10 cellular contexts compared by ENCODE assay signal in the genomic region with DNA sequence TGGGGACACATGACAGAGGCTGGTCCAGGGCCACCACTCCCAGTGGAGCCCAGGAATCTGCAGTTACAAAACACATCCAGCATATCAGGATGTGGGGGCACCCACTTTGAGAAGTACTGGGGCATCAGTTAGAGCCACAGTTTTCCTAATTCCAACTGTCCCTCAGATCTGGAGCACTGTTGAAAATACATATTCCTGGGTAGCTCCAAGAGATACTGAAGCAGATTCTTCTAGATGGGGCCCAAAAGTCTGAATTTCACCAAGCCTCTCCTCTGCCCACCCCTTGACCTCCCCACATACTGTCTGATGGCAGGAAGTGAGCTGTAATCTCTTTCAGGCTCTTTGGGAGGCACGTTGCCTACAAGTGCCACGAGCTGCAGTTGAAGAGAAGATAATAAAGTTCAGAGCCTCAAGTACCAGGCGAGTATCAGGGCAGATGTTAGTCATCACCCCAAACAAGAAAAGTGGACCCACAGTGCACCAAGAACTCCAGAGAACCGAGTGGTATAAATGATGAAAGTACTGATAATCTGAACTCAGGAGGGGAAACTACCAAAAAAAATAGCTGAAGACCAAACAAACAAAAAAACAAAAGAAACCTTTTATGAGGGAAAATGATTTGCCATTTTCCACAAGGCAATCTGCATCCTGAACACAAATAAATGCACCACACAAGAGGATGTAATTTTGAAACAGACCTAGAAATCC.
DNase-seq lines count a peak whose midpoint lies in the region; ATAC-seq, FAIRE-seq and TF ChIP-seq lines count a peak whose summit lies in the region.
"Had no signal": no experiment of that assay in that cellular context is flagged by ENCODE, and none has a peak within 500 bp of the region (broad histone marks: within the 10 kb centered on the region; RNA-seq: fewer than 3 reads in every experiment).

No MANE protein-coding gene starts in this region.

- POLR2A ChIA-PET in K562 (lab: Yijun Ruan, JAX), result no interaction called here

- H3K4me1 ChIP-seq in K562 (replicated peaks in 1 of 2; ENCODE audit: control insufficient read depth in 2 of 2, insufficient read depth in 2 of 2, low read length in 2 of 2), result peaks cover 0 to 10% of the 10 kb centered on the region in 2 experiments; a peak in 3 of 5 replicates

- no peaks in the 10 kb centered on the region for H3K9me1 ChIP-seq in K562 (ENCODE audit: control insufficient read depth, insufficient read depth, low read length)

- no peak for TF ChIP-seq RAD21 in K562 (CRISPR knock-in tag; conservative IDR thresholded peaks at IDR 0.05 in 1 of 2, IDR thresholded peaks at IDR 0.05 in 1 of 2)

- no peaks in the 10 kb centered on the region for H3K36me3 ChIP-seq in K562 (ENCODE audit: control insufficient read depth, insufficient read depth, low read length)

- intact Hi-C loops in K562 (cut with micrococcal nuclease) (no loop called here), dorsolateral prefrontal cortex (cut with DNase I) (no loop called here)

- DNase-seq in Daoy (ENCODE audit: low read depth) (peak; percentile 28), K562 (ENCODE audit: extremely low read depth in 1 of 4, low spot score in 3 of 4) (peak in 1 of 4 experiments; percentile 22), NCI-H2196 (lab: John Stamatoyannopoulos, UW; ENCODE audit: unreplicated experiment) (no peak), GM10266 (ENCODE audit: extremely low spot score) (no peak), dorsolateral prefrontal cortex (no peak)
- DNase-seq: NCI-H1694 treated with DMSO at 0.1 percent for 48 hours, right cardiac atrium had no signal

- in situ Hi-C loops in K562 (cut with MboI), result no loop called here

- CTCF ChIA-PET in K562 (lab: Yijun Ruan, JAX; ENCODE audit: low intra/inter-chr PET ratio), result no interaction called here

- TF ChIP-seq POLR2A in K562 (conservative IDR thresholded peaks at IDR 0.05), result no peak

- 2% methylated on average over 4 of the region's 4 CpGs for WGBS in K562 (ENCODE audit: insufficient coverage, low coverage, missing lambda C conversion rate)

- no peak for TF ChIP-seq EP300 in K562 (IDR thresholded peaks at IDR 0.05; ENCODE audit: low read length)

- no peaks in the 10 kb centered on the region for H3K9me3 ChIP-seq in K562 (replicated peaks; ENCODE audit: control insufficient read depth, insufficient read depth, low read depth, low read length)

- H3K79me2 ChIP-seq in K562 (ENCODE audit: control insufficient read depth, insufficient read depth, low read length), result peaks cover 8% of the 10 kb centered on the region

- H3K4me3 ChIP-seq in K562 (no peak overlapping the region), dorsolateral prefrontal cortex (peak overlapping the region in 20 of 59 donors; percentile 2 to 37 (median 16))

- H3K27me3 ChIP-seq in K562 (ENCODE audit: control insufficient read depth in 2 of 2, insufficient read depth in 2 of 2, low read length in 2 of 2), result no peaks in the 10 kb centered on the region
- H3K27me3 ChIP-seq in dorsolateral prefrontal cortex, result no peaks in the 10 kb centered on the region

- H3K27ac ChIP-seq in K562 (ENCODE audit: extremely low read depth, low read depth, low read length), result no peak overlapping the region
- peak overlapping the region in 27 of 59 donors; percentile 4 to 61 (median 25) for H3K27ac ChIP-seq in dorsolateral prefrontal cortex

- ATAC-seq in GM21367 (IDR thresholded peaks at IDR 0.05; ENCODE audit: unreplicated experiment) (peak; percentile 26), HG03565 (IDR thresholded peaks at IDR 0.05; ENCODE audit: unreplicated experiment) (peak; percentile 17), K562 (peak; percentile 59), HG03571 (IDR thresholded peaks at IDR 0.05; ENCODE audit: unreplicated experiment) (no peak)

- BruUV-seq in K562 (replicated peaks; lab: Mats Ljungman, UMichigan), result no TSS peak

- peak; percentile 23 for FAIRE-seq in K562 (lab: Jason Lieb, UNC)

- H2AFZ ChIP-seq in K562 (ENCODE audit: low read depth, low read length), result no peak overlapping the region

- no peak overlapping the region for H3K9ac ChIP-seq in K562 (ENCODE audit: insufficient read depth in 1 of 2, low read depth in 2 of 2, low read length in 2 of 2)

- TF ChIP-seq CTCF in K562 (IDR thresholded peaks at IDR 0.05 in 2 of 3, conservative IDR thresholded peaks at IDR 0.05 in 1 of 3; ENCODE audit: insufficient read depth in 2 of 3, low read depth in 1 of 3, low read length in 3 of 3), result no peak
- no peak for TF ChIP-seq CTCF in GM10266 (IDR thresholded peaks at IDR 0.05; ENCODE audit: control insufficient read depth, insufficient read depth, low read depth, missing control alignments)
- no peak for TF ChIP-seq CTCF in dorsolateral prefrontal cortex (IDR thresholded peaks at IDR 0.05 in 54 of 56, conservative IDR thresholded peaks at IDR 0.05 in 2 of 56; ENCODE audit: low read depth in 1 of 56, partially characterized antibody in 56 of 56)

- no peak overlapping the region for H3K4me2 ChIP-seq in K562 (ENCODE audit: insufficient read depth, low read length)

- H4K20me1 ChIP-seq in K562 (replicated peaks; ENCODE audit: control insufficient read depth, insufficient read depth, low read length), result no peaks in the 10 kb centered on the region

TF ChIP-seq in K562, 482 proteins besides CTCF, POLR2A, EP300 and RAD21:
- TF ChIP-seq CREM (IDR thresholded peaks at IDR 0.05; ENCODE audit: low read depth) (no peak), TEAD1 (CRISPR knock-in tag; IDR thresholded peaks at IDR 0.05) (no peak), NCOA6 (IDR thresholded peaks at IDR 0.05) (no peak), FIP1L1 (IDR thresholded peaks at IDR 0.05; ENCODE audit: low read depth, low read length, poor library complexity, severe bottlenecking) (no peak), ZNF282 (CRISPR knock-in tag; IDR thresholded peaks at IDR 0.05) (no peak), CBFA2T2 (conservative IDR thresholded peaks at IDR 0.05) (0 out of 2 replicates have a peak, but pooled peaks have one; percentile 11), MECOM (CRISPR knock-in tag; IDR thresholded peaks at IDR 0.05) (no peak), STAT5B (CRISPR knock-in tag; IDR thresholded peaks at IDR 0.05) (no peak), BCOR (IDR thresholded peaks at IDR 0.05) (no peak), CBX2 (IDR thresholded peaks at IDR 0.05; ENCODE audit: insufficient read depth, low read length, poor library complexity, severe bottlenecking) (no peak), CBFA2T3 (IDR thresholded peaks at IDR 0.05) (peak; percentile 44), NR2C2 (CRISPR knock-in tag; IDR thresholded peaks at IDR 0.05) (no peak), NR2C2 (tag; IDR thresholded peaks at IDR 0.05) (0 out of 2 replicates have a peak, but pooled peaks have one; percentile 9)
- TF ChIP-seq, protein P1, sequence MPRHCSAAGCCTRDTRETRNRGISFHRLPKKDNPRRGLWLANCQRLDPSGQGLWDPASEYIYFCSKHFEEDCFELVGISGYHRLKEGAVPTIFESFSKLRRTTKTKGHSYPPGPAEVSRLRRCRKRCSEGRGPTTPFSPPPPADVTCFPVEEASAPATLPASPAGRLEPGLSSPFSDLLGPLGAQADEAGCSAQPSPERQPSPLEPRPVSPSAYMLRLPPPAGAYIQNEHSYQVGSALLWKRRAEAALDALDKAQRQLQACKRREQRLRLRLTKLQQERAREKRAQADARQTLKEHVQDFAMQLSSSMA (CRISPR knock-in tag; IDR thresholded peaks at IDR 0.05), result no peak
TF ChIP-seq in K562: peak in this region for 3.
